In genomic region chr18:58413667-58414628, GRCh38 we compare ENCODE assay signal across 25 cellular contexts.
"Had no signal": no experiment of that assay in that cellular context is flagged by ENCODE, and none has a peak within 500 bp of the region (broad histone marks: within the 10 kb centered on the region; RNA-seq: fewer than 3 reads in every experiment).

No MANE protein-coding gene starts in this region.

- H3K27ac Mint-ChIP-seq: activated CD4-positive, alpha-beta memory T cell treated with anti-CD3 and anti-CD28 coated beads, Interleukin-2, amount 10 ng/mL, durations not matched to agents 7 days and 5 days; activated naive CD4-positive, alpha-beta T cell treated with anti-CD3 and anti-CD28 coated beads for 36 hours; activated T-cell treated with anti-CD3 and anti-CD28 coated beads, Interleukin-2, amount 50 U/mL, for 72 hours; memory B cell; nephron progenitor cell; T-helper 1 cell treated with Interleukin-12 subunit alpha and Interleukin-12 subunit beta and Interleukin-4 antibody, amounts not matched to agents 30 μg/mL and 1 μg/mL, for 36 hours had no signal

- H3K27ac ChIP-seq: cardiac muscle cell, sigmoid colon, spleen, thoracic aorta, upper lobe of left lung had no signal

- H3K4me1 ChIP-seq: spleen, upper lobe of left lung had no signal

- H3K36me3 Mint-ChIP-seq: memory B cell had no signal

- ATAC-seq: activated T-cell treated with anti-CD3 and anti-CD28 coated beads, Interleukin-2, amount 50 U/mL, for 72 hours; esophagus mucosa had no signal

- H3K36me3 ChIP-seq: cardiac muscle cell, sigmoid colon, spleen, thoracic aorta, upper lobe of left lung had no signal

- H3K9me3 ChIP-seq: sigmoid colon, spleen, thoracic aorta, upper lobe of left lung had no signal

- H3K4me1 Mint-ChIP-seq: activated CD4-positive, alpha-beta memory T cell treated with anti-CD3 and anti-CD28 coated beads, Interleukin-2, amount 10 ng/mL, durations not matched to agents 7 days and 5 days; memory B cell; nephron progenitor cell had no signal

- DNase-seq: activated CD4-positive, alpha-beta memory T cell treated with anti-CD3 and anti-CD28 coated beads, Interleukin-2, amount 10 ng/mL, durations not matched to agents 7 days and 5 days; activated CD4-positive, alpha-beta T cell treated with anti-CD3 and anti-CD28 coated beads for 4 hours; activated CD4-positive, CD25-positive, alpha-beta regulatory T cell; activated effector memory CD4-positive, alpha-beta T cell treated with Interleukin-2 at 50 U/mL for 16 hours; activated naive CD4-positive, alpha-beta T cell treated with anti-CD3 and anti-CD28 coated beads for 36 hours; activated T-cell treated with anti-CD3 and anti-CD28 coated beads, Interleukin-2, amount 50 U/mL, for 72 hours; amygdala; dermis blood vessel endothelial cell; effector memory CD4-positive, alpha-beta T cell; foreskin melanocyte; hippocampal formation; nephron progenitor cell; nucleus accumbens; posterior cingulate gyrus; sigmoid colon; spleen; stimulated activated CD4-positive, alpha-beta T cell treated with anti-CD3 and anti-CD28 coated beads, Interleukin-4, amount 100 ng/mL, for 24 hours; stimulated activated naive CD4-positive, alpha-beta T cell treated with Interleukin-2 at 50 U/mL for 16 hours; T1000 had no signal

- H3K9me3 Mint-ChIP-seq: activated CD4-positive, alpha-beta memory T cell treated with anti-CD3 and anti-CD28 coated beads, Interleukin-2, amount 10 ng/mL, durations not matched to agents 7 days and 5 days; activated naive CD4-positive, alpha-beta T cell treated with anti-CD3 and anti-CD28 coated beads for 36 hours; activated T-cell treated with anti-CD3 and anti-CD28 coated beads, Interleukin-2, amount 50 U/mL, for 72 hours; memory B cell; nephron progenitor cell; T-helper 1 cell treated with Interleukin-12 subunit alpha and Interleukin-12 subunit beta and Interleukin-4 antibody, amounts not matched to agents 30 μg/mL and 1 μg/mL, for 36 hours had no signal

- H3K27me3 ChIP-seq: cardiac muscle cell, sigmoid colon, upper lobe of left lung had no signal

- H3K4me3 ChIP-seq: cardiac muscle cell, sigmoid colon, spleen, thoracic aorta, upper lobe of left lung had no signal

- H3K4me3 Mint-ChIP-seq: activated CD4-positive, alpha-beta memory T cell treated with anti-CD3 and anti-CD28 coated beads, Interleukin-2, amount 10 ng/mL, durations not matched to agents 7 days and 5 days; activated naive CD4-positive, alpha-beta T cell treated with anti-CD3 and anti-CD28 coated beads for 36 hours; activated T-cell treated with anti-CD3 and anti-CD28 coated beads, Interleukin-2, amount 50 U/mL, for 72 hours; memory B cell; nephron progenitor cell; T-helper 1 cell treated with Interleukin-12 subunit alpha and Interleukin-12 subunit beta and Interleukin-4 antibody, amounts not matched to agents 30 μg/mL and 1 μg/mL, for 36 hours had no signal
